8 cellular contexts compared by ENCODE assay signal in genomic region chr1:46394872-46395465, GRCh38. TPM values are rescaled to one million over a fixed set of nuclear protein-coding genes. Genes with fewer than 3 reads are reported as not detected.
DNase-seq lines count a peak whose midpoint lies in the region; ATAC-seq and TF ChIP-seq lines count a peak whose summit lies in the region.

No MANE protein-coding gene starts in this region.

- H3K4me1 ChIP-seq in endodermal cell (ENCODE audit: control insufficient read depth, insufficient read depth, low read length) (peaks cover 7% of the 10 kb centered on the region), upper lobe of right lung (peaks cover 3% of the 10 kb centered on the region)

- peaks cover 5% of the 10 kb centered on the region for H3K9me3 Mint-ChIP-seq in activated T-cell treated with anti-CD3 and anti-CD28 coated beads, Interleukin-2, amount 50 U/mL, for 4 hours
- H3K9me3 Mint-ChIP-seq in endodermal cell (peaks cover 21% of the 10 kb centered on the region), naive B cell (peaks cover 10 to 21% (median 13%) of the 10 kb centered on the region in 7 donors)

- H3K4me1 Mint-ChIP-seq in activated T-cell treated with anti-CD3 and anti-CD28 coated beads, Interleukin-2, amount 50 U/mL, for 4 hours (ENCODE audit: low read depth): peaks cover 11% of the 10 kb centered on the region
- H3K4me1 Mint-ChIP-seq in endodermal cell: peaks cover 28% of the 10 kb centered on the region
- peaks cover 9 to 16% (median 15%) of the 10 kb centered on the region in 3 donors for H3K4me1 Mint-ChIP-seq in naive B cell

- H3K27ac Mint-ChIP-seq in endodermal cell (peak overlapping the region; percentile 49), naive B cell (peak overlapping the region in 1 of 6 donors; percentile 24)

- TF ChIP-seq CTCF in endodermal cell (conservative IDR thresholded peaks at IDR 0.05): no peak
- no peak for TF ChIP-seq CTCF in upper lobe of right lung (IDR thresholded peaks at IDR 0.05)

- intact Hi-C loops in upper lobe of right lung (cut with DNase I): no loop called here

- H3K9ac ChIP-seq in endodermal cell (ENCODE audit: extremely low read depth, low read length, poor library complexity, severe bottlenecking): no peak overlapping the region

- H3K9me3 ChIP-seq in endodermal cell (ENCODE audit: control insufficient read depth, low read length) (peaks cover 16% of the 10 kb centered on the region), upper lobe of right lung (peaks cover 3% of the 10 kb centered on the region)

- 45 to 53% methylated on average over 15 to 17 of the region's 17 CpGs for WGBS in endodermal cell (ENCODE audit: insufficient coverage in 1 of 2, insufficient read length in 1 of 2), 2 experiments

- peak overlapping the region; percentile 70 for H3K4me3 Mint-ChIP-seq in activated T-cell treated with anti-CD3 and anti-CD28 coated beads, Interleukin-2, amount 50 U/mL, for 4 hours
- H3K4me3 Mint-ChIP-seq in endodermal cell (peak overlapping the region; percentile 71), naive B cell (peak overlapping the region; percentile 32 to 85 (median 69))

- H3K4me3 ChIP-seq in endodermal cell (ENCODE audit: low read length): peak overlapping the region; percentile 80
- peak overlapping the region; percentile 57 for H3K4me3 ChIP-seq in upper lobe of right lung

- H3K27me3 ChIP-seq in endodermal cell (ENCODE audit: control insufficient read depth, insufficient read depth, low read length, poor library complexity, severe bottlenecking) (peaks cover 24% of the 10 kb centered on the region), upper lobe of right lung (peaks cover 5% of the 10 kb centered on the region)

- DNase-seq in activated T-cell treated with anti-CD3 and anti-CD28 coated beads, Interleukin-2, amount 50 U/mL, for 4 hours: no peak
- no peak for DNase-seq in activated T-cell treated with anti-CD3 and anti-CD28 coated beads, Interleukin-2, amount 50 U/mL, for 1 hour
- DNase-seq in endodermal cell (no peak), naive B cell (no peak), upper lobe of right lung (no peak), iPS-NIHi11 (ENCODE audit: low spot score) (no peak)

- H3K27me3 Mint-ChIP-seq in activated T-cell treated with anti-CD3 and anti-CD28 coated beads, Interleukin-2, amount 50 U/mL, for 4 hours (ENCODE audit: low read depth): peaks cover 23% of the 10 kb centered on the region
- H3K27me3 Mint-ChIP-seq in endodermal cell (ENCODE audit: insufficient read depth): peaks cover 61% of the 10 kb centered on the region
- H3K27me3 Mint-ChIP-seq in naive B cell: peaks cover 28 to 48% (median 48%) of the 10 kb centered on the region in 3 donors

- H3K27ac ChIP-seq in endodermal cell (ENCODE audit: low read depth, low read length): no peak overlapping the region
- H3K27ac ChIP-seq in upper lobe of right lung: no peak overlapping the region

- no peak for ATAC-seq in activated T-cell treated with anti-CD3 and anti-CD28 coated beads, Interleukin-2, amount 50 U/mL, for 4 hours
- ATAC-seq in naive B cell (ENCODE audit: low read depth in 2 of 2) (no peak), upper lobe of right lung (no peak), GM19397 (IDR thresholded peaks at IDR 0.05; ENCODE audit: unreplicated experiment) (no peak), HG03342 (IDR thresholded peaks at IDR 0.05; ENCODE audit: unreplicated experiment) (no peak)

- H3K36me3 Mint-ChIP-seq in activated T-cell treated with anti-CD3 and anti-CD28 coated beads, Interleukin-2, amount 50 U/mL, for 4 hours (ENCODE audit: insufficient read depth): peaks cover 2% of the 10 kb centered on the region
- H3K36me3 Mint-ChIP-seq in endodermal cell (ENCODE audit: low read depth) (no peaks in the 10 kb centered on the region), naive B cell (peaks cover 14 to 24% of the 10 kb centered on the region in 2 donors)

- H3K36me3 ChIP-seq in endodermal cell (ENCODE audit: control insufficient read depth, insufficient read depth, low read length) (no peaks in the 10 kb centered on the region), upper lobe of right lung (no peaks in the 10 kb centered on the region)

RNA-seq across cellular contexts. Expression of gene FAAH, which starts 0.9 kb away (rescaled TPM):
- 10 to 100 TPM in 1 of 3 donors, 1 to 10 TPM in 2; 7.5 to 10.4 (median 8.4) TPM for total RNA-seq in activated T-cell treated with anti-CD3 and anti-CD28 coated beads, Interleukin-2, amount 50 U/mL, for 4 hours
- total RNA-seq in endodermal cell: 10 to 100 TPM; 27.1 to 56.6 TPM
- polyA plus RNA-seq in endodermal cell (2013, experiment 1 of 2): 4.1 TPM
- 2.5 TPM for polyA plus RNA-seq in endodermal cell (2013, experiment 2 of 2)
- polyA plus RNA-seq in naive B cell (ENCODE audit: low read depth in 6 of 6): 1 to 10 TPM in 1 of 6 donors, under 1 TPM in 2, not detected in 3; 0.34 to 1.4 (median 0.61) TPM
- total RNA-seq in upper lobe of right lung: 30.9 TPM

RNA-seq across cellular contexts. Expression of gene NSUN4, which starts 54.4 kb away (rescaled TPM):
- total RNA-seq in activated T-cell treated with anti-CD3 and anti-CD28 coated beads, Interleukin-2, amount 50 U/mL, for 4 hours: 10 to 100 TPM; 42.2 to 44.1 (median 44.0) TPM
- total RNA-seq in endodermal cell (10 to 100 TPM; 16.3 to 19.0 TPM), upper lobe of right lung (27.7 TPM)
- polyA plus RNA-seq in endodermal cell (2013, experiment 1 of 2): 16.5 TPM
- polyA plus RNA-seq in endodermal cell (2013, experiment 2 of 2): 15.7 TPM
- 10 to 100 TPM; 20.4 to 32.2 (median 23.6) TPM for polyA plus RNA-seq in naive B cell (ENCODE audit: low read depth in 6 of 6)
